Comparison of ENCODE assay signal across 34 cellular contexts in the genomic region with DNA sequence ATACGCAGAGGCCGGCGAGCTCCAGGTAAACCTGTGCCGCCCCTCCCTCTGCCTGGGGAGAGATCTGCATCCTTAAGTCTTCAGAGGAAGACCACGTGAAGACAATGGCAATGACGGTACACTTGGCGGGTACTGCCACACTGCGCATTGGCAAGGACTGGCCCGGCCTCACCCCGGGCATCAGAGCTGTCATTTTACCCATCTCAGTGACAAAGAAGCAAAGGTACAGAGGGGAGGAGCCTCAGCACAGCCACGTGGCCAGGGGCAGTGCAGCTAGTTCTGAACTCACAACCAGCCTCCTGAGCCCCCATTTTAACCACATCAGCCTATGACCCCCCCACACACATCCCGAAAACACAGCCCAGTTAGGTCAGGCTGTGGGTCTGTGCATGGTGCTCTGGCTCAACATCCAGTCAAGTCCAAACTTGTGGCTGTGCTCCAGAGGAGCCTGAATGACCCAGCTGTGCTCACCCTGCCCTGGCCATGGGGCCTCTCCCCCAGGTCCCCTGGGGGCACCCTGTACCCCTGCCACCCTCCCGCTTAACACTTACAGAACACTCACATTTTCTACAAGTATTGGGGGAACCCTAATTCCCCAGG.
DNase-seq lines count a peak whose midpoint lies in the region; ATAC-seq, FAIRE-seq and TF ChIP-seq lines count a peak whose summit lies in the region.
"Had no signal": no experiment of that assay in that cellular context is flagged by ENCODE, and none has a peak within 500 bp of the region (broad histone marks: within the 10 kb centered on the region; RNA-seq: fewer than 3 reads in every experiment).

No MANE protein-coding gene starts in this region.

- H3K4ac ChIP-seq in IMR-90 (ENCODE audit: low read depth, low read length): no peak overlapping the region

- no peaks in the 10 kb centered on the region for H3K36me3 ChIP-seq in CD8-positive, alpha-beta memory T cell (ENCODE audit: insufficient read depth, low read length)
- H3K36me3 ChIP-seq in IMR-90 (ENCODE audit: control insufficient read depth, insufficient read depth, low read length) (no peaks in the 10 kb centered on the region), kidney (ENCODE audit: control insufficient read depth in 1 of 2, insufficient read depth in 2 of 2, low read length in 2 of 2) (no peaks in the 10 kb centered on the region), ovary (no peaks in the 10 kb centered on the region), HAP-1 (replicated peaks) (no peaks in the 10 kb centered on the region)
- H3K36me3 ChIP-seq: esophagus muscularis mucosa, neutrophil, sigmoid colon, transverse colon had no signal

- no peak overlapping the region for H2BK20ac ChIP-seq in IMR-90 (ENCODE audit: low read depth, low read length)

- H2BK5ac ChIP-seq in IMR-90 (ENCODE audit: low read depth, low read length, poor library complexity, severe bottlenecking): no peak overlapping the region

- in situ Hi-C loops in IMR-90 (cut with MboI; ENCODE audit: low sequenced_read_pairs): no loop called here
- in situ Hi-C loops in HAP-1 (cut with MboI; ENCODE audit: low sequenced_read_pairs): no loop called here

- CTCF ChIA-PET in CD8-positive, alpha-beta memory T cell (lab: Charles Lee): no interaction called here
- CTCF ChIA-PET in IMR-90 (lab: Yijun Ruan, JAX): no interaction called here

- no peaks in the 10 kb centered on the region for H4K20me1 ChIP-seq in IMR-90 (ENCODE audit: insufficient read depth, low read length)

- H2BK120ac ChIP-seq in IMR-90 (ENCODE audit: low read depth, low read length): no peak overlapping the region

- no peak overlapping the region for H3K4me3 ChIP-seq in CD8-positive, alpha-beta memory T cell (ENCODE audit: low read length)
- H3K4me3 ChIP-seq in IMR-90 (ENCODE audit: insufficient read depth, low read depth, low read length): no peak overlapping the region
- H3K4me3 ChIP-seq in kidney (ENCODE audit: low read length in 2 of 2): no peak overlapping the region
- H3K4me3 ChIP-seq in ovary: no peak overlapping the region
- H3K4me3 ChIP-seq in HAP-1: no peak overlapping the region
- H3K4me3 ChIP-seq: esophagus muscularis mucosa, GM23248, K562, sigmoid colon, transverse colon had no signal

- H3K9me1 ChIP-seq in IMR-90 (ENCODE audit: insufficient read depth, low read length): no peaks in the 10 kb centered on the region

- TF ChIP-seq CTCF in IMR-90 (conservative IDR thresholded peaks at IDR 0.05; ENCODE audit: low read depth, low read length) (no peak), kidney (IDR thresholded peaks at IDR 0.05; ENCODE audit: borderline replicate concordance, extremely low read depth, insufficient read depth) (no peak), ovary (IDR thresholded peaks at IDR 0.05) (no peak)

- DNase-seq in CD8-positive, alpha-beta memory T cell: no peak
- no peak for DNase-seq in IMR-90
- no peak for DNase-seq in central memory CD8-positive, alpha-beta T cell (ENCODE audit: low spot score in 2 of 2)
- DNase-seq in sciatic nerve (ENCODE audit: low spot score): peak; percentile 46
- DNase-seq in kidney: no peak
- no peak for DNase-seq in ovary
- DNase-seq in HAP-1 (ENCODE audit: low spot score in 2 of 2): no peak
- DNase-seq: activated CD4-positive, CD25-positive, alpha-beta regulatory T cell treated with anti-CD3 and anti-CD28 coated beads, Interleukin-2, amount 50 U/mL, for 72 hours; activated naive CD4-positive, alpha-beta T cell; activated T-cell treated with anti-CD3 and anti-CD28 coated beads, Interleukin-2, amount 50 U/mL, for 72 hours; Caco-2; central memory CD4-positive, alpha-beta T cell; DMS53; foreskin fibroblast; GM23248; HFFc6; left ventricle myocardium superior; NCI-H1105; NCI-H1930; NCI-H2171 treated with DMSO at 0.1 percent for 48 hours; NCI-H526 treated with DMSO at 0.1 percent for 48 hours; PC-3; Right ventricle myocardium superior; sigmoid colon; stimulated activated CD4-positive, alpha-beta T cell treated with anti-CD3 and anti-CD28 coated beads, Interleukin-12 subunit alpha, Interleukin-12 subunit beta, amount 100 ng/mL, for 4 hours; stimulated activated CD4-positive, alpha-beta T cell treated with anti-CD3 and anti-CD28 coated beads, Interleukin-2, amount 100 ng/mL, for 48 hours; transverse colon had no signal

- no peak for TF ChIP-seq EP300 in ovary (IDR thresholded peaks at IDR 0.05)

- H3K27ac ChIP-seq in CD8-positive, alpha-beta memory T cell (ENCODE audit: low read depth, low read length): no peak overlapping the region
- H3K27ac ChIP-seq in IMR-90 (ENCODE audit: insufficient read depth, low read length): no peak overlapping the region
- no peak overlapping the region for H3K27ac ChIP-seq in kidney (ENCODE audit: low read depth in 2 of 2, low read length in 2 of 2)
- no peak overlapping the region for H3K27ac ChIP-seq in ovary
- H3K27ac ChIP-seq: C4-2B, esophagus muscularis mucosa, GM23248, neutrophil, sigmoid colon, transverse colon had no signal

- no peak for TF ChIP-seq RAD21 in IMR-90 (IDR thresholded peaks at IDR 0.05; ENCODE audit: low read length)

- no TSS peak for BruUV-seq in IMR-90 (replicated peaks; lab: Mats Ljungman, UMichigan)

- no peaks in the 10 kb centered on the region for H3K4me1 ChIP-seq in CD8-positive, alpha-beta memory T cell (ENCODE audit: insufficient read depth, low read length)
- H3K4me1 ChIP-seq in IMR-90 (ENCODE audit: control insufficient read depth, insufficient read depth, low read length): no peaks in the 10 kb centered on the region
- H3K4me1 ChIP-seq in kidney (ENCODE audit: control insufficient read depth in 1 of 2, insufficient read depth in 1 of 2, low read depth in 1 of 2, low read length in 2 of 2): no peaks in the 10 kb centered on the region
- H3K4me1 ChIP-seq in ovary (ENCODE audit: insufficient read depth): no peaks in the 10 kb centered on the region
- peaks cover 3% of the 10 kb centered on the region; the same call in 1 of the 2 replicates for H3K4me1 ChIP-seq in HAP-1
- H3K4me1 ChIP-seq: esophagus muscularis mucosa, sigmoid colon had no signal

- no peaks in the 10 kb centered on the region for H3K79me1 ChIP-seq in IMR-90 (ENCODE audit: low read depth in 1 of 2, low read length in 2 of 2)

- H3K36me3 Mint-ChIP-seq in CD8-positive, alpha-beta memory T cell: no peaks in the 10 kb centered on the region
- no peaks in the 10 kb centered on the region for H3K36me3 Mint-ChIP-seq in central memory CD8-positive, alpha-beta T cell (ENCODE audit: insufficient read depth)

- no peak overlapping the region for H2AK9ac ChIP-seq in IMR-90 (replicated peaks; ENCODE audit: low read depth, low read length, poor library complexity)

- intact Hi-C loops in IMR-90 (cut with micrococcal nuclease): no loop called here
- intact Hi-C loops in sciatic nerve (cut with DNase I): no loop called here
- intact Hi-C loops in kidney (cut with DNase I): no loop called here
- intact Hi-C loops in ovary (cut with DNase I): no loop called here

- no peak overlapping the region for H2AFZ ChIP-seq in IMR-90 (replicated peaks; ENCODE audit: low read length, poor library complexity)
- H2AFZ ChIP-seq: GM23248 had no signal

- no peaks in the 10 kb centered on the region for H3K9me3 ChIP-seq in CD8-positive, alpha-beta memory T cell (ENCODE audit: low read length)
- H3K9me3 ChIP-seq in IMR-90 (ENCODE audit: control insufficient read depth, insufficient read depth, low read length): peaks cover 6% of the 10 kb centered on the region
- peaks cover 0 to 10% of the 10 kb centered on the region in 2 donors for H3K9me3 ChIP-seq in kidney (ENCODE audit: control insufficient read depth in 1 of 2, low read length in 2 of 2)
- H3K9me3 ChIP-seq in ovary: no peaks in the 10 kb centered on the region
- H3K9me3 ChIP-seq in HAP-1: no peaks in the 10 kb centered on the region
- H3K9me3 ChIP-seq: neutrophil had no signal

- no peak overlapping the region for H3K4me2 ChIP-seq in IMR-90 (ENCODE audit: low read depth, low read length)

- no peak overlapping the region for H3K14ac ChIP-seq in IMR-90 (replicated peaks; ENCODE audit: low read depth, low read length)

- H2BK15ac ChIP-seq in IMR-90 (ENCODE audit: low read depth, low read length): no peak overlapping the region

- peaks cover 5 to 39% of the 10 kb centered on the region in 2 donors for H3K27me3 Mint-ChIP-seq in CD8-positive, alpha-beta memory T cell
- peaks cover 27% of the 10 kb centered on the region for H3K27me3 Mint-ChIP-seq in central memory CD8-positive, alpha-beta T cell

- no peaks in the 10 kb centered on the region for H3K9me3 Mint-ChIP-seq in CD8-positive, alpha-beta memory T cell
- no peaks in the 10 kb centered on the region for H3K9me3 Mint-ChIP-seq in central memory CD8-positive, alpha-beta T cell
- H3K9me3 Mint-ChIP-seq: dendritic cell treated with granulocyte-macrophage colony-stimulating factor and Interleukin-4, amounts not matched to agents 40 ng/mL and 50 ng/mL, for 4 days had no signal

- H3K27me3 ChIP-seq in CD8-positive, alpha-beta memory T cell (ENCODE audit: insufficient read depth, low read length, poor library complexity, severe bottlenecking): no peaks in the 10 kb centered on the region
- H3K27me3 ChIP-seq in IMR-90 (ENCODE audit: control insufficient read depth, insufficient read depth, low read length) (peaks cover 27% of the 10 kb centered on the region), ovary (no peaks in the 10 kb centered on the region), HAP-1 (ENCODE audit: low read depth) (no peaks in the 10 kb centered on the region)

- H2AK5ac ChIP-seq in IMR-90 (ENCODE audit: low read depth, low read length): 0 out of 2 replicates have a peak overlapping the region, but pooled peaks have one; percentile 5

- dilution Hi-C loops in IMR-90 (cut with HindIII; ENCODE audit: low sequenced_read_pairs, unreplicated experiment): no loop called here

- ATAC-seq in IMR-90 (ENCODE audit: low read depth) (no peak), sciatic nerve (no peak)
- no peak for ATAC-seq in central memory CD8-positive, alpha-beta T cell (replicated peaks; ENCODE audit: extremely low read depth, poor library complexity, severe bottlenecking)
- ATAC-seq: left ventricle myocardium superior, PC-3, SK-N-SH treated with all-trans-retinoic acid at 6 μM for 48 hours had no signal

- peak overlapping the region in 5 of 7 donors; percentile 26 to 50 (median 45) for H3K4me3 Mint-ChIP-seq in CD8-positive, alpha-beta memory T cell
- peak overlapping the region; percentile 5 for H3K4me3 Mint-ChIP-seq in central memory CD8-positive, alpha-beta T cell
- H3K4me3 Mint-ChIP-seq: dendritic cell treated with granulocyte-macrophage colony-stimulating factor and Interleukin-4, amounts not matched to agents 40 ng/mL and 50 ng/mL, for 4 days; HFFc6 had no signal

- H4K8ac ChIP-seq in IMR-90 (ENCODE audit: low read depth in 2 of 2, low read length in 2 of 2): no peak overlapping the region

- no peak overlapping the region for H3K23ac ChIP-seq in IMR-90 (ENCODE audit: low read depth, low read length)

- POLR2A ChIA-PET in CD8-positive, alpha-beta memory T cell (lab: Charles Lee): no interaction called here
- POLR2A ChIA-PET in IMR-90 (lab: Charles Lee; ENCODE audit: unreplicated experiment): no interaction called here

- H3K9ac ChIP-seq in IMR-90 (ENCODE audit: low read depth, low read length): no peak overlapping the region
- H3K9ac ChIP-seq in kidney (ENCODE audit: low read length in 2 of 2): no peak overlapping the region
- H3K9ac ChIP-seq: GM23248 had no signal

- TF ChIP-seq POLR2A in IMR-90 (IDR thresholded peaks at IDR 0.05; ENCODE audit: low read depth, low read length) (no peak), ovary (IDR thresholded peaks at IDR 0.05) (no peak)

- H3K4me1 Mint-ChIP-seq in CD8-positive, alpha-beta memory T cell: peaks cover 15 to 17% (median 15%) of the 10 kb centered on the region in 3 donors
- H3K4me1 Mint-ChIP-seq in central memory CD8-positive, alpha-beta T cell: peaks cover 13% of the 10 kb centered on the region

- no peak overlapping the region for H3K18ac ChIP-seq in IMR-90 (ENCODE audit: low read depth, low read length)

- no peak for FAIRE-seq in kidney (lab: Jason Lieb, UNC)
- FAIRE-seq: K562, keratinocyte had no signal

- peak overlapping the region in 5 of 8 donors; percentile 11 to 66 (median 40) for H3K27ac Mint-ChIP-seq in CD8-positive, alpha-beta memory T cell
- no peak overlapping the region for H3K27ac Mint-ChIP-seq in central memory CD8-positive, alpha-beta T cell (ENCODE audit: low read depth)
- H3K27ac Mint-ChIP-seq: activated T-cell treated with anti-CD3 and anti-CD28 coated beads, Interleukin-2, amount 50 U/mL, for 72 hours; dendritic cell treated with granulocyte-macrophage colony-stimulating factor and Interleukin-4, amounts not matched to agents 40 ng/mL and 50 ng/mL, for 4 days; HFFc6 had no signal

- H4K91ac ChIP-seq in IMR-90 (ENCODE audit: insufficient read depth, low read depth, low read length): no peak overlapping the region

- no peak overlapping the region for H4K5ac ChIP-seq in IMR-90 (ENCODE audit: low read depth, low read length)

- no peak overlapping the region for H3K56ac ChIP-seq in IMR-90 (ENCODE audit: extremely low read depth, insufficient read depth, low read length)

- 100% methylated on average over 5 of the region's 13 CpGs; no CpG with 5 or more reads in 1 of the 2 experiments for WGBS in IMR-90 (ENCODE audit: extremely low coverage in 2 of 2, insufficient read length in 1 of 2), 2 experiments
- 89 to 92% (median 90%) methylated on average over 9 to 13 of the region's 13 CpGs for WGBS in ovary, 3 donors
